Comparison of ENCODE assay signal across 8 cellular contexts in the genomic region with DNA sequence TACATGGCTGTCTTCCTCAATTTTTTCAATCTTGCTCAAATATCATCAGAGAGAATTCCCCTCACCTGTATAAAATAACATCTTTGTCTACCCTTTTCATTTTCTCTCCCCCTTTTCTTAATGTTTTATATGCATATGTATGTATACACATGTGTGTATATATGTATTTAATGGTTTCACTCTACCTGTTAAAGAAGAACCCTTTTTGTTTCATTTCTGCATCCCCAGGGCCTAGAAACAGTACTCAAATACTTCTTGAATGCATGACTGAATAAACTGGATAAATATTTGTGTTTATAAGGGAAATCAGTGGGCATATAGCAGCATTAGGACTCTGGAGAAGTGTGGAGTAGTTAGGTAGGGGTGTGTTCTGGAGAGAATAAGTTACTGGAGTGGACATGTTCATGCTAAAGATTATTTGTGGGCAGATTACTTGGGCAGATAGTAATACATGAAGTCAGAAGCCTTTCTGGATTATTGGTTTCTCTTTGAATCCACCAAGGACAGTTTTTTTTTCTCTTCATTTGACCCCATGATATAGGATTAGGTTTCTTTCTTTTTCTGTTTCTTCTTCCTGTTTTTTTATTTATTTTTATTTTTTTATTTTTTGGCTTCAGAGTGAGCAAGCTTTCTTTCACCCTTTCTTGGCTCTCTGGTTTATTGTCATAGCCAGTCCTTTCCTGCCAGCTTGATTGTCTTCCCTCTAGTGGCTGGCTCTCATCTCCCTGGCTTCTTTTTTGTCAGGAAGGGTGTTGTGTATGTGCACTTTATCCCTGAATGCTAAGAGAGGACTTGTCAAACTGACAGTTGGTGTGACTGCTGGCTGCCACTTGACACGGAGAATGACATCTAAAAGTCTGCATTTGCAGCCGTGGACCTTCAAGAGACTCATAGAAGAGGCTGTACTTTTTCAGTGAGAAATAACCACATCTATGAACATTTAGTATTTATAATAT.
DNase-seq lines count a peak whose midpoint lies in the region; ATAC-seq and TF ChIP-seq lines count a peak whose summit lies in the region.

No MANE protein-coding gene starts in this region.

- no peaks in the 10 kb centered on the region for H3K4me1 Mint-ChIP-seq in MCF 10A (ENCODE audit: insufficient read depth, unreplicated experiment)
- peaks cover 6% of the 10 kb centered on the region for H3K4me1 Mint-ChIP-seq in endothelial cell (ENCODE audit: unreplicated experiment)
- H3K4me1 Mint-ChIP-seq in stimulated activated naive B cell treated with anti-CD40 and anti-IgM and Interleukin-4, amounts not matched to agents 10 μg/mL and 1 μg/mL and 100 μg/mL, for 72 hours, result peaks cover 33 to 64% of the 10 kb centered on the region in 2 donors

- no TSS peak for BruUV-seq in MCF 10A (replicated peaks; lab: Mats Ljungman, UMichigan)

- no peak overlapping the region for H3K4me3 ChIP-seq in breast epithelium

- H3K4me3 Mint-ChIP-seq in MCF 10A (ENCODE audit: unreplicated experiment) (no peak overlapping the region), endothelial cell (ENCODE audit: unreplicated experiment) (no peak overlapping the region)
- H3K4me3 Mint-ChIP-seq in stimulated activated naive B cell treated with anti-CD40 and anti-IgM and Interleukin-4, amounts not matched to agents 10 μg/mL and 1 μg/mL and 100 μg/mL, for 72 hours, result peak overlapping the region; percentile 44 to 73

- no peak for DNase-seq in MCF 10A (ENCODE audit: unreplicated experiment)
- DNase-seq in breast epithelium (ENCODE audit: low spot score in 2 of 2), result no peak
- peak; percentile 76 to 89 for DNase-seq in NCI-H524 (lab: John Stamatoyannopoulos, UW)
- peak; percentile 8 for DNase-seq in endothelial cell (ENCODE audit: low spot score)
- DNase-seq in stimulated activated naive B cell treated with anti-CD40 and anti-IgM and Interleukin-4, amounts not matched to agents 10 μg/mL and 1 μg/mL and 100 μg/mL, for 72 hours, result no peak
- no peak for DNase-seq in COR-L47 (lab: John Stamatoyannopoulos, UW)
- no peak for DNase-seq in AG08395 (ENCODE audit: low spot score)

- H3K27me3 ChIP-seq in breast epithelium, result no peaks in the 10 kb centered on the region

- no peaks in the 10 kb centered on the region for H3K4me1 ChIP-seq in breast epithelium

- intact Hi-C loops in MCF 10A (cut with micrococcal nuclease) (loop anchor here (5.0 kb wide), 1 partner anchor 87 kb away; a partner anchor contains a TSS), breast epithelium (cut with DNase I; ENCODE audit: low total_unique reads) (no loop called here)

- H3K27me3 Mint-ChIP-seq in MCF 10A (ENCODE audit: insufficient read depth, unreplicated experiment), result no peaks in the 10 kb centered on the region
- H3K27me3 Mint-ChIP-seq in endothelial cell (ENCODE audit: unreplicated experiment), result peaks cover 1% of the 10 kb centered on the region
- no peaks in the 10 kb centered on the region for H3K27me3 Mint-ChIP-seq in stimulated activated naive B cell treated with anti-CD40 and anti-IgM and Interleukin-4, amounts not matched to agents 10 μg/mL and 1 μg/mL and 100 μg/mL, for 72 hours

- H3K27ac Mint-ChIP-seq in MCF 10A (ENCODE audit: low read depth, unreplicated experiment) (peak overlapping the region; percentile 69), endothelial cell (ENCODE audit: unreplicated experiment) (peak overlapping the region; percentile 45)
- peak overlapping the region; percentile 88 for H3K27ac Mint-ChIP-seq in stimulated activated naive B cell treated with anti-CD40 and anti-IgM and Interleukin-4, amounts not matched to agents 10 μg/mL and 1 μg/mL and 100 μg/mL, for 72 hours

- TF ChIP-seq CTCF in MCF 10A (IDR thresholded peaks at IDR 0.05; ENCODE audit: unreplicated experiment) (no peak), breast epithelium (IDR thresholded peaks at IDR 0.05) (no peak), endothelial cell (IDR thresholded peaks at IDR 0.05; ENCODE audit: unreplicated experiment) (no peak)

- H3K9me3 Mint-ChIP-seq in MCF 10A (ENCODE audit: unreplicated experiment) (no peaks in the 10 kb centered on the region), endothelial cell (ENCODE audit: unreplicated experiment) (no peaks in the 10 kb centered on the region)
- peaks cover 5 to 9% of the 10 kb centered on the region in 2 donors for H3K9me3 Mint-ChIP-seq in stimulated activated naive B cell treated with anti-CD40 and anti-IgM and Interleukin-4, amounts not matched to agents 10 μg/mL and 1 μg/mL and 100 μg/mL, for 72 hours

- peaks cover 22% of the 10 kb centered on the region for H3K36me3 Mint-ChIP-seq in MCF 10A (ENCODE audit: insufficient read depth, unreplicated experiment)
- H3K36me3 Mint-ChIP-seq in endothelial cell (ENCODE audit: low read depth, unreplicated experiment), result no peaks in the 10 kb centered on the region
- H3K36me3 Mint-ChIP-seq in stimulated activated naive B cell treated with anti-CD40 and anti-IgM and Interleukin-4, amounts not matched to agents 10 μg/mL and 1 μg/mL and 100 μg/mL, for 72 hours, result peaks cover 44 to 59% of the 10 kb centered on the region in 2 donors

- peak; percentile 69 for ATAC-seq in stimulated activated naive B cell treated with anti-CD40 and anti-IgM and Interleukin-4, amounts not matched to agents 10 μg/mL and 1 μg/mL and 100 μg/mL, for 72 hours (replicated peaks)
- no peak for ATAC-seq in HG03097 (IDR thresholded peaks at IDR 0.05; ENCODE audit: low FRiP score, unreplicated experiment)

- no peak overlapping the region for H3K27ac ChIP-seq in breast epithelium

- no peak for TF ChIP-seq POLR2A in breast epithelium (IDR thresholded peaks at IDR 0.05)

- H3K9me3 ChIP-seq in breast epithelium, result no peaks in the 10 kb centered on the region

- POLR2A ChIA-PET in MCF 10A (lab: Yijun Ruan, JAX), result no interaction called here

- CTCF ChIA-PET in MCF 10A (lab: Yijun Ruan, JAX), result no interaction called here

- H3K36me3 ChIP-seq in breast epithelium, result no peaks in the 10 kb centered on the region

Comparison
In these comparisons a context has a peak if more than half of its experiments do, and no peak if none do; other contexts are left out.
1. DNase-seq: peak in NCI-H524 (2 of 2) and endothelial cell (single experiment); none in MCF 10A (single experiment), breast epithelium (0 of 2), stimulated activated naive B cell treated with anti-CD40 and anti-IgM and Interleukin-4, amounts not matched to agents 10 μg/mL and 1 μg/mL and 100 μg/mL, for 72 hours (single experiment), COR-L47 (single experiment) and AG08395 (single experiment).
2. H3K4me3 Mint-ChIP-seq: peak in stimulated activated naive B cell treated with anti-CD40 and anti-IgM and Interleukin-4, amounts not matched to agents 10 μg/mL and 1 μg/mL and 100 μg/mL, for 72 hours (2 of 2); none in MCF 10A (single experiment) and endothelial cell (single experiment).
3. Peak in every context shown above with its lines, with median percentiles within 50 percentile points of each other: H3K27ac Mint-ChIP-seq.